Comparison of ENCODE assay signal across 8 cellular contexts in the genomic region with DNA sequence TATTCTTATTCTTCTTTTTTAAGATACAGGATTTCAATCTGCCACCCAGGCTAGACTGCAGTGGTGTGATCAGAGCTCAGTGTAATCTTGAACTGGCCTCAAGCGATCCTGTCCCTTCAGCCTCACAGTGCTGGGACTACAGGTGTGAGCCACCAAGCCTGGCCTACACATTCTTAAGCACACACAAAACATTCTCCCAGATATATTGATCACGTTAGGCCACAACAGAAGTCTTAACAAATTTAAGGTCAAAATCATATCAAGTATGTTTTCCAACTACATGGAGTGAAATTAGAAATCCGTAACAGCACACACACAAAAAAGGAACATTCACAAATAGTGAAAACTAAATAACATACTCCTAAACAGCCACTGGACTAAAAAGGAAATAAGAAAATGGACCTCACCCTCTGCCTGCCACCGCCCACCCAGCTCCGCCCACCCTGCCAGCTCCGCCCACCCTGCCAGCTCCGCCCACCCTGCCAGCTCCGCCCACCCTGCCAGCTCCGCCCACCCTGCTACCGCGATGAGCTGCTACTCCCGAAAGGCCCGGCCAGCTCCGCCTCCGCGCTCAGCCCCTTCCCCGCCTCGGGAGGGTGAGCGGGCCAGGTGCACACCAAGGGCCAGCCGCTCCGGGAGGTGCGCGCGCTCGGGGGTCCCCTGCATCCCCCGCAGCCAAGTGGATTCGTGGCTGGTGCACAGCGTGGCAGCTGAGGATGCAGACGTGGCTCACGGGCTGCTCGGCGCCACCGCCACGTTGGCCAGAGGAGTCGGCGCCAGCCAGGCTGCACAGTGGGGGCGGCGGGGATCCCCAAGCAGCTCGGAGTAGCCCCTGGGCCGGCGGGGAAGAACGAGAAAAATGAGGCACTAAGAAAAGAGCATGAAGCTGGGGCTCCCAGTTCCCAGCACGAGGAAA. TPM values are rescaled to one million over a fixed set of nuclear protein-coding genes. Genes with fewer than 3 reads are reported as not detected.
DNase-seq lines count a peak whose midpoint lies in the region; ATAC-seq lines count a peak whose summit lies in the region.

No MANE protein-coding gene starts in this region.

- no peaks in the 10 kb centered on the region for H3K27me3 Mint-ChIP-seq in activated CD8-positive, alpha-beta T cell treated with anti-CD3 and anti-CD28 coated beads, Interleukin-2, amount 10 ng/mL, durations not matched to agents 7 days and 5 days (ENCODE audit: low read depth)

- H3K9me3 Mint-ChIP-seq in activated CD8-positive, alpha-beta T cell treated with anti-CD3 and anti-CD28 coated beads, Interleukin-2, amount 10 ng/mL, durations not matched to agents 7 days and 5 days (ENCODE audit: insufficient read depth): peaks cover 13% of the 10 kb centered on the region

- WGBS in ectodermal cell, 2 experiments: 39 to 42% methylated on average over 40 to 43 of the region's 43 CpGs

- no peaks in the 10 kb centered on the region for H3K36me3 ChIP-seq in ectodermal cell (ENCODE audit: control insufficient read depth, insufficient read depth, low read length)

- ATAC-seq in GM18498 (IDR thresholded peaks at IDR 0.05; ENCODE audit: unreplicated experiment) (peak; percentile 85), HG02642 (IDR thresholded peaks at IDR 0.05; ENCODE audit: poor library complexity, unreplicated experiment) (peak; percentile 93)
- peak; percentile 99 for ATAC-seq in activated CD8-positive, alpha-beta T cell treated with anti-CD3 and anti-CD28 coated beads, Interleukin-2, amount 10 ng/mL, durations not matched to agents 7 days and 5 days

- peak overlapping the region; percentile 73 for H3K4me3 Mint-ChIP-seq in activated CD8-positive, alpha-beta T cell treated with anti-CD3 and anti-CD28 coated beads, Interleukin-2, amount 10 ng/mL, durations not matched to agents 7 days and 5 days

- no peaks in the 10 kb centered on the region for H3K27me3 ChIP-seq in ectodermal cell (ENCODE audit: control insufficient read depth, insufficient read depth, low read length, poor library complexity, severe bottlenecking)

- DNase-seq in NCI-H2227 (lab: John Stamatoyannopoulos, UW; ENCODE audit: unreplicated experiment) (peak; percentile 61), medulla oblongata (ENCODE audit: extremely low spot score) (peak; percentile 54), NCI-H524 treated with DMSO at 0.1 percent for 48 hours (lab: John Stamatoyannopoulos, UW) (no peak)
- DNase-seq in activated CD8-positive, alpha-beta T cell treated with anti-CD3 and anti-CD28 coated beads, Interleukin-2, amount 10 ng/mL, durations not matched to agents 7 days and 5 days: peak; percentile 82
- DNase-seq in stimulated activated CD4-positive, alpha-beta T cell treated with anti-CD3 and anti-CD28 coated beads, TNF-alpha, amount 100 ng/mL, for 48 hours (ENCODE audit: low read depth in 3 of 3): peak; percentile 65 to 75 (median 69)

- no peaks in the 10 kb centered on the region for H3K4me1 ChIP-seq in ectodermal cell (ENCODE audit: control insufficient read depth, insufficient read depth, low read length)

- H3K4me3 ChIP-seq in ectodermal cell (ENCODE audit: insufficient read depth, low read depth, low read length): peak overlapping the region; percentile 51

- no peaks in the 10 kb centered on the region for H3K9me3 ChIP-seq in ectodermal cell (ENCODE audit: control insufficient read depth, low read length)

- CTCF ChIA-PET in activated CD8-positive, alpha-beta T cell treated with anti-CD3 and anti-CD28 coated beads, Interleukin-2, amount 10 ng/mL, durations not matched to agents 7 days and 5 days (lab: Charles Lee): interaction anchor here (0.9 to 1.8 kb wide), 5 partner anchors 11 to 100 kb away, joined by 3 to 6 read pairs (median 3); a partner anchor contains a TSS

- POLR2A ChIA-PET in activated CD8-positive, alpha-beta T cell treated with anti-CD3 and anti-CD28 coated beads, Interleukin-2, amount 10 ng/mL, durations not matched to agents 7 days and 5 days (lab: Charles Lee): interaction anchor here (0.6 to 1.3 kb wide), 2 partner anchors 10 to 169 kb away, joined by 3 read pairs; a partner anchor contains a TSS

- H3K36me3 Mint-ChIP-seq in activated CD8-positive, alpha-beta T cell treated with anti-CD3 and anti-CD28 coated beads, Interleukin-2, amount 10 ng/mL, durations not matched to agents 7 days and 5 days (ENCODE audit: low read depth): peaks cover 12% of the 10 kb centered on the region

- peak overlapping the region; percentile 64 for H3K27ac Mint-ChIP-seq in activated CD8-positive, alpha-beta T cell treated with anti-CD3 and anti-CD28 coated beads, Interleukin-2, amount 10 ng/mL, durations not matched to agents 7 days and 5 days

- H3K4me1 Mint-ChIP-seq in activated CD8-positive, alpha-beta T cell treated with anti-CD3 and anti-CD28 coated beads, Interleukin-2, amount 10 ng/mL, durations not matched to agents 7 days and 5 days (ENCODE audit: low read depth): peaks cover 17% of the 10 kb centered on the region

- peak overlapping the region; percentile 28 for H3K27ac ChIP-seq in ectodermal cell (ENCODE audit: insufficient read depth, low read depth, low read length, poor library complexity, severe bottlenecking)

RNA-seq across cellular contexts. Expression of a gene that starts 41.2 kb away (rescaled TPM):
- 1 to 10 TPM; 7.5 to 8.4 TPM for total RNA-seq in activated CD8-positive, alpha-beta T cell treated with anti-CD3 and anti-CD28 coated beads, Interleukin-2, amount 10 ng/mL, durations not matched to agents 7 days and 5 days
- polyA plus RNA-seq in ectodermal cell (2013, experiment 1 of 4): 28.2 TPM
- 29.7 TPM for polyA plus RNA-seq in ectodermal cell (2013, experiment 2 of 4)
- 24.3 TPM for polyA plus RNA-seq in ectodermal cell (2013, experiment 3 of 4)
- polyA plus RNA-seq in ectodermal cell (2013, experiment 4 of 4): 29.8 TPM

RNA-seq across cellular contexts. Expression of a gene that starts 41.6 kb away (rescaled TPM):
- total RNA-seq in activated CD8-positive, alpha-beta T cell treated with anti-CD3 and anti-CD28 coated beads, Interleukin-2, amount 10 ng/mL, durations not matched to agents 7 days and 5 days: under 1 TPM in 1 of 2 experiments, not detected in 1; 0.23 TPM
- 0.72 TPM for polyA plus RNA-seq in ectodermal cell (2013, experiment 1 of 4)
- 0.52 TPM for polyA plus RNA-seq in ectodermal cell (2013, experiment 2 of 4)
- polyA plus RNA-seq in ectodermal cell (2013, experiment 3 of 4): 0.37 TPM
- 0.41 TPM for polyA plus RNA-seq in ectodermal cell (2013, experiment 4 of 4)
